In genomic region chr5:119070578-119070827, GRCh38 we compare ENCODE assay signal across 8 cellular contexts.
DNase-seq lines count a peak whose midpoint lies in the region; TF ChIP-seq lines count a peak whose summit lies in the region.

No MANE protein-coding gene starts in this region.

- H3K4me3 ChIP-seq in NB4 (ENCODE audit: low read depth, low read length) (peak overlapping the region; percentile 93), astrocyte of the spinal cord (ENCODE audit: low read depth, low read length) (peak overlapping the region; percentile 90)

- H3K4me3 Mint-ChIP-seq in T-helper 1 cell treated with Interleukin-12 subunit alpha and Interleukin-12 subunit beta and Interleukin-4 antibody, amounts not matched to agents 30 μg/mL and 1 μg/mL, for 36 hours = peak overlapping the region; percentile 99
- H3K4me3 Mint-ChIP-seq in stimulated activated naive CD8-positive, alpha-beta T cell treated with anti-CD3 and anti-CD28 coated beads, Interleukin-15, Interleukin-2, amounts not matched to agents 100 ng/mL and 50 ng/mL, for 24 hours = peak overlapping the region; percentile 88

- H3K27ac Mint-ChIP-seq in T-helper 1 cell treated with Interleukin-12 subunit alpha and Interleukin-12 subunit beta and Interleukin-4 antibody, amounts not matched to agents 30 μg/mL and 1 μg/mL, for 36 hours = peak overlapping the region; percentile 100
- H3K27ac Mint-ChIP-seq in stimulated activated naive CD8-positive, alpha-beta T cell treated with anti-CD3 and anti-CD28 coated beads, Interleukin-15, Interleukin-2, amounts not matched to agents 100 ng/mL and 50 ng/mL, for 24 hours = peak overlapping the region; percentile 95

- no peak for DNase-seq in T-helper 1 cell
- DNase-seq in HEK293T (ENCODE audit: extremely low spot score) = peak; percentile 58
- DNase-seq in NB4 (ENCODE audit: low read depth) = no peak
- DNase-seq in astrocyte of the spinal cord (ENCODE audit: low read depth, low spot score) = no peak
- no peak for DNase-seq in germinal center (ENCODE audit: low spot score)

- in situ Hi-C loops in astrocyte of the spinal cord (cut with HindIII; ENCODE audit: low sequenced_read_pairs) = no loop called here

- H3K27me3 ChIP-seq in layer of hippocampus (ENCODE audit: control insufficient read depth, insufficient read depth, low read length) = no peaks in the 10 kb centered on the region

- H3K4me1 Mint-ChIP-seq in T-helper 1 cell treated with Interleukin-12 subunit alpha and Interleukin-12 subunit beta and Interleukin-4 antibody, amounts not matched to agents 30 μg/mL and 1 μg/mL, for 36 hours (ENCODE audit: low read depth) = peaks cover 26% of the 10 kb centered on the region
- H3K4me1 Mint-ChIP-seq in stimulated activated naive CD8-positive, alpha-beta T cell treated with anti-CD3 and anti-CD28 coated beads, Interleukin-15, Interleukin-2, amounts not matched to agents 100 ng/mL and 50 ng/mL, for 24 hours (ENCODE audit: low read depth) = peaks cover 40% of the 10 kb centered on the region

- no peaks in the 10 kb centered on the region for H3K27me3 Mint-ChIP-seq in T-helper 1 cell treated with Interleukin-12 subunit alpha and Interleukin-12 subunit beta and Interleukin-4 antibody, amounts not matched to agents 30 μg/mL and 1 μg/mL, for 36 hours (ENCODE audit: low read depth)
- no peaks in the 10 kb centered on the region for H3K27me3 Mint-ChIP-seq in stimulated activated naive CD8-positive, alpha-beta T cell treated with anti-CD3 and anti-CD28 coated beads, Interleukin-15, Interleukin-2, amounts not matched to agents 100 ng/mL and 50 ng/mL, for 24 hours

- peak overlapping the region; percentile 95 for H3K27ac ChIP-seq in layer of hippocampus (ENCODE audit: low read depth, low read length)

- no peaks in the 10 kb centered on the region for H3K9me3 Mint-ChIP-seq in T-helper 1 cell treated with Interleukin-12 subunit alpha and Interleukin-12 subunit beta and Interleukin-4 antibody, amounts not matched to agents 30 μg/mL and 1 μg/mL, for 36 hours
- no peaks in the 10 kb centered on the region for H3K9me3 Mint-ChIP-seq in stimulated activated naive CD8-positive, alpha-beta T cell treated with anti-CD3 and anti-CD28 coated beads, Interleukin-15, Interleukin-2, amounts not matched to agents 100 ng/mL and 50 ng/mL, for 24 hours

- peaks cover 6% of the 10 kb centered on the region for H3K36me3 Mint-ChIP-seq in T-helper 1 cell treated with Interleukin-12 subunit alpha and Interleukin-12 subunit beta and Interleukin-4 antibody, amounts not matched to agents 30 μg/mL and 1 μg/mL, for 36 hours (ENCODE audit: low read depth)
- peaks cover 6% of the 10 kb centered on the region for H3K36me3 Mint-ChIP-seq in stimulated activated naive CD8-positive, alpha-beta T cell treated with anti-CD3 and anti-CD28 coated beads, Interleukin-15, Interleukin-2, amounts not matched to agents 100 ng/mL and 50 ng/mL, for 24 hours (ENCODE audit: low read depth)

- no peak for TF ChIP-seq POLR2A in NB4 (IDR thresholded peaks at IDR 0.05; ENCODE audit: extremely low read depth, insufficient read length)

- POLR2A ChIA-PET in HEK293T (lab: Yijun Ruan, JAX) = interaction anchor here (0.7 to 2.3 kb wide), 26 partner anchors 9 to 383 kb away, joined by 3 to 15 read pairs (median 4); partner anchors contain the start of genes DTWD2 and HSD17B4

- CTCF ChIA-PET in HEK293T (lab: Yijun Ruan, JAX) = interaction anchor here (1.2 kb wide), 1 partner anchor 9 kb away, joined by 3 read pairs; no protein-coding TSS in a partner anchor

- TF ChIP-seq CTCF in NB4 (IDR thresholded peaks at IDR 0.05; ENCODE audit: low read depth, low read length) (no peak), astrocyte of the spinal cord (IDR thresholded peaks at IDR 0.05; ENCODE audit: low read depth, low read length) (no peak)

TF ChIP-seq in HEK293T, 16 proteins besides CTCF, POLR2A, EP300 and RAD21:
- TF ChIP-seq PKNOX1 (IDR thresholded peaks at IDR 0.05) (no peak), ELF4 (IDR thresholded peaks at IDR 0.05) (peak; percentile 47; the same call in 1 of the 2 replicates), FOXA1 (IDR thresholded peaks at IDR 0.05) (no peak), L3MBTL2 (conservative IDR thresholded peaks at IDR 0.05) (no peak)
